In the genomic region with DNA sequence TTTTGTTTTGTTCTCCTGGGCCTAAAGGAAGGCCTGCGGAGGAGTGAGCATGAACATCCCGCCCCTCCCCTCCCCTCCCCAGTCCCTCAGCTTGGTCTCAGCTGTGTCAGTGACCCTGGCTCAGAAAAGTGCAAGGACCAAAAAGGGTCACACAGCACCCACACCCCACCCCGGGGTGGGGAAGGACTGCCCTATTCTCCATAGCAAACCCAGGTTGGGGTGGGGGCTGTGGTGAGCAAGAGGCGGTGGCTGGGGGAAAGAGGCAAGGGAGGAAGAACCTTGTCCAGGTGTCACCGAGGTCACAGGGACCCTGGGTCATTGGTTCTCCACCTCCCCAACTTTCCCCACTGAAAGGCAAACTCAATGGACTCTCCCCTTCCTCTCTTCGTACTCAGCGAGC, we compare ENCODE assay signal across 20 cellular contexts. TPM values are rescaled to one million over a fixed set of nuclear protein-coding genes. Genes with fewer than 3 reads are reported as not detected.
DNase-seq lines count a peak whose midpoint lies in the region; ATAC-seq and TF ChIP-seq lines count a peak whose summit lies in the region.
"Had no signal": no experiment of that assay in that cellular context is flagged by ENCODE, and none has a peak within 500 bp of the region (broad histone marks: within the 10 kb centered on the region; RNA-seq: fewer than 3 reads in every experiment).

No MANE protein-coding gene starts in this region.

- H2BK15ac ChIP-seq in neuronal stem cell (ENCODE audit: low read length), result no peak overlapping the region

- H3K36me3 Mint-ChIP-seq in activated T-helper 17 cell treated with anti-CD3 and anti-CD28 coated beads, Interleukin-2, amount 50 U/mL, for 72 hours (ENCODE audit: low read depth), result peaks cover 12% of the 10 kb centered on the region
- H3K36me3 Mint-ChIP-seq in activated naive CD4-positive, alpha-beta T cell treated with anti-CD3 and anti-CD28 coated beads for 36 hours (ENCODE audit: low read depth), result no peaks in the 10 kb centered on the region

- peaks cover 39% of the 10 kb centered on the region for H3K27me3 Mint-ChIP-seq in activated T-helper 17 cell treated with anti-CD3 and anti-CD28 coated beads, Interleukin-2, amount 50 U/mL, for 72 hours
- peaks cover 69% of the 10 kb centered on the region for H3K27me3 Mint-ChIP-seq in activated naive CD4-positive, alpha-beta T cell treated with anti-CD3 and anti-CD28 coated beads for 36 hours (ENCODE audit: low read depth)

- no peak overlapping the region for H3K14ac ChIP-seq in neuronal stem cell (ENCODE audit: low read length)

- no peak overlapping the region for H3K23ac ChIP-seq in neuronal stem cell (ENCODE audit: low read depth, low read length, poor library complexity)

- peaks cover 6% of the 10 kb centered on the region for H3K4me1 Mint-ChIP-seq in activated T-helper 17 cell treated with anti-CD3 and anti-CD28 coated beads, Interleukin-2, amount 50 U/mL, for 72 hours
- H3K4me1 Mint-ChIP-seq in activated naive CD4-positive, alpha-beta T cell treated with anti-CD3 and anti-CD28 coated beads for 36 hours (ENCODE audit: low read depth), result peaks cover 22% of the 10 kb centered on the region

- H3K4me3 Mint-ChIP-seq in activated T-helper 17 cell treated with anti-CD3 and anti-CD28 coated beads, Interleukin-2, amount 50 U/mL, for 72 hours, result peak overlapping the region; percentile 81
- H3K4me3 Mint-ChIP-seq in activated naive CD4-positive, alpha-beta T cell treated with anti-CD3 and anti-CD28 coated beads for 36 hours, result no peak overlapping the region

- no peaks in the 10 kb centered on the region for H3K36me3 ChIP-seq in hepatocyte (replicated peaks; ENCODE audit: insufficient read depth, low read depth)
- H3K36me3 ChIP-seq in neuronal stem cell (replicated peaks in 1 of 2; ENCODE audit: control insufficient read depth in 2 of 2, insufficient read depth in 2 of 2, low read length in 2 of 2), result no peaks in the 10 kb centered on the region
- H3K36me3 ChIP-seq in vagina, result no peaks in the 10 kb centered on the region
- H3K36me3 ChIP-seq: SJSA1 had no signal

- no peaks in the 10 kb centered on the region for H3K79me2 ChIP-seq in hepatocyte

- H3K79me1 ChIP-seq in neuronal stem cell (ENCODE audit: low read depth, low read length), result no peaks in the 10 kb centered on the region

- H3K18ac ChIP-seq in neuronal stem cell (ENCODE audit: low read length), result peak overlapping the region; percentile 76

- H3K9me2 ChIP-seq in hepatocyte (replicated peaks; ENCODE audit: insufficient read depth), result no peaks in the 10 kb centered on the region

- no peak overlapping the region for H4K8ac ChIP-seq in neuronal stem cell (ENCODE audit: low read depth, low read length)

- WGBS in hepatocyte (ENCODE audit: low lambda C conversion rate, missing lambda C conversion rate), result 89% methylated on average over 7 of the region's 7 CpGs
- no CpG with 5 or more reads among the region's 7 CpGs for WGBS in neuronal stem cell (ENCODE audit: extremely low coverage in 2 of 2, insufficient read length in 2 of 2, insufficient replicate concordance in 1 of 2), 2 donors

- H2AK5ac ChIP-seq in neuronal stem cell (ENCODE audit: low read depth, low read length), result peak overlapping the region; percentile 8

- TF ChIP-seq POLR2A in vagina (IDR thresholded peaks at IDR 0.05), result no peak

- DNase-seq in hepatocyte (ENCODE audit: low spot score) (no peak), neuronal stem cell (ENCODE audit: low spot score) (no peak), vagina (ENCODE audit: extremely low spot score in 2 of 2) (no peak), D341Med (ENCODE audit: low spot score) (no peak)
- DNase-seq in activated naive CD4-positive, alpha-beta T cell treated with anti-CD3 and anti-CD28 coated beads for 36 hours, result no peak
- DNase-seq: AML-193, GDM1, GOT3, MM.1S, NCI-H1092, NCI-H146, NCI-H2029 treated with DMSO at 0.1 percent for 48 hours, NCI-H2171, NCI-H526, PC-3 had no signal

- H2BK120ac ChIP-seq in neuronal stem cell (ENCODE audit: low read depth, low read length), result no peak overlapping the region

- peak overlapping the region; percentile 93 for H3K4me2 ChIP-seq in hepatocyte
- no peak overlapping the region for H3K4me2 ChIP-seq in neuronal stem cell (ENCODE audit: insufficient read depth, low read length, poor library complexity, severe bottlenecking)

- intact Hi-C loops in vagina (cut with DNase I), result loop anchor here (10.0 kb wide), 1 partner anchor 357 kb away; no protein-coding TSS in a partner anchor
- intact Hi-C loops in activated naive CD4-positive, alpha-beta T cell treated with anti-CD3 and anti-CD28 coated beads for 36 hours (cut with micrococcal nuclease), result loop anchor here (10.0 kb wide), 1 partner anchor 187 kb away; no protein-coding TSS in a partner anchor

- H3K27ac Mint-ChIP-seq in activated T-helper 17 cell treated with anti-CD3 and anti-CD28 coated beads, Interleukin-2, amount 50 U/mL, for 72 hours, result no peak overlapping the region
- H3K27ac Mint-ChIP-seq in activated naive CD4-positive, alpha-beta T cell treated with anti-CD3 and anti-CD28 coated beads for 36 hours, result no peak overlapping the region
- H3K27ac Mint-ChIP-seq: CD14-positive monocyte had no signal

- H3K9ac ChIP-seq in neuronal stem cell (ENCODE audit: low read depth, low read length, poor library complexity), result no peak overlapping the region

- H3K9me3 ChIP-seq in hepatocyte (ENCODE audit: low read depth) (no peaks in the 10 kb centered on the region), neuronal stem cell (replicated peaks in 1 of 2; ENCODE audit: control insufficient read depth in 2 of 2, insufficient read depth in 1 of 2, low read depth in 1 of 2, low read length in 2 of 2) (no peaks in the 10 kb centered on the region), vagina (no peaks in the 10 kb centered on the region)
- H3K9me3 ChIP-seq: SJSA1 had no signal

- H4K20me1 ChIP-seq in hepatocyte (ENCODE audit: insufficient read depth, poor library complexity, severe bottlenecking), result no peaks in the 10 kb centered on the region

- ATAC-seq in activated T-helper 17 cell treated with anti-CD3 and anti-CD28 coated beads, Interleukin-2, amount 50 U/mL, for 72 hours (replicated peaks), result no peak
- no peak for ATAC-seq in GM18870 (IDR thresholded peaks at IDR 0.05; ENCODE audit: unreplicated experiment)
- ATAC-seq: PC-3 had no signal

- H3K4me3 ChIP-seq in hepatocyte (no peak overlapping the region), neuronal stem cell (ENCODE audit: low read length in 2 of 2) (no peak overlapping the region), vagina (no peak overlapping the region)
- H3K4me3 ChIP-seq: SJSA1 had no signal

- H3K4ac ChIP-seq in neuronal stem cell (ENCODE audit: low read length), result no peak overlapping the region

- H2AFZ ChIP-seq in hepatocyte (no peak overlapping the region), neuronal stem cell (ENCODE audit: low read length) (no peak overlapping the region)

- H3K4me1 ChIP-seq in hepatocyte (ENCODE audit: insufficient read depth) (peaks cover 26% of the 10 kb centered on the region), neuronal stem cell (ENCODE audit: control insufficient read depth in 2 of 2, insufficient read depth in 1 of 2, low read depth in 1 of 2, low read length in 2 of 2) (peaks cover 7 to 21% of the 10 kb centered on the region in 2 donors), vagina (peaks cover 31% of the 10 kb centered on the region)
- H3K4me1 ChIP-seq: SJSA1 had no signal

- peaks cover 47% of the 10 kb centered on the region for H3K27me3 ChIP-seq in hepatocyte
- H3K27me3 ChIP-seq in neuronal stem cell (ENCODE audit: control insufficient read depth in 3 of 3, insufficient read depth in 3 of 3, low read depth in 1 of 3, low read length in 3 of 3), result peaks cover 35 to 87% (median 71%) of the 10 kb centered on the region in 3 experiments
- no peaks in the 10 kb centered on the region for H3K27me3 ChIP-seq in vagina
- H3K27me3 ChIP-seq: SJSA1 had no signal

- CTCF ChIA-PET in activated naive CD4-positive, alpha-beta T cell treated with anti-CD3 and anti-CD28 coated beads for 36 hours (lab: Charles Lee), result no interaction called here

- no peaks in the 10 kb centered on the region for H3K9me3 Mint-ChIP-seq in activated T-helper 17 cell treated with anti-CD3 and anti-CD28 coated beads, Interleukin-2, amount 50 U/mL, for 72 hours
- no peaks in the 10 kb centered on the region for H3K9me3 Mint-ChIP-seq in activated naive CD4-positive, alpha-beta T cell treated with anti-CD3 and anti-CD28 coated beads for 36 hours

- H4K91ac ChIP-seq in neuronal stem cell (ENCODE audit: low read depth, low read length, poor library complexity), result no peak overlapping the region

- H3K27ac ChIP-seq in hepatocyte (no peak overlapping the region), neuronal stem cell (replicated peaks; ENCODE audit: low read length) (no peak overlapping the region), vagina (peak overlapping the region; percentile 80)
- H3K27ac ChIP-seq: RWPE1, SJSA1 had no signal

- H2BK5ac ChIP-seq in neuronal stem cell (ENCODE audit: low read length), result no peak overlapping the region

- H2BK12ac ChIP-seq in neuronal stem cell (ENCODE audit: low read length), result no peak overlapping the region

- TF ChIP-seq CTCF in hepatocyte (IDR thresholded peaks at IDR 0.05; ENCODE audit: poor library complexity) (no peak), vagina (IDR thresholded peaks at IDR 0.05) (no peak)

RNA-seq across cellular contexts. Expression of a gene that starts 7.6 kb away (rescaled TPM):
- total RNA-seq in activated T-helper 17 cell treated with anti-CD3 and anti-CD28 coated beads, Interleukin-2, amount 50 U/mL, for 72 hours, result not detected
- 25.4 and 25.7 TPM in 2 replicates for total RNA-seq in hepatocyte
- polyA plus RNA-seq in hepatocyte, result 22.9 and 30.4 TPM in 2 replicates
- 1.6 TPM for polyA plus RNA-seq in neuronal stem cell (2013, experiment 1 of 2)
- polyA plus RNA-seq in neuronal stem cell (2013, experiment 2 of 2), result 1.8 TPM
- 31.4 TPM for total RNA-seq in vagina
- not detected for total RNA-seq in activated naive CD4-positive, alpha-beta T cell treated with anti-CD3 and anti-CD28 coated beads for 36 hours
- polyA plus RNA-seq: CD14-positive monocyte had no signal

Comparison
In these comparisons a context has a peak if more than half of its experiments do, and no peak if none do; other contexts are left out.
1. RNA of a gene that starts 7.6 kb away (total RNA-seq): 31.4 TPM in vagina (single experiment) and 25.4 to 25.7 TPM in hepatocyte; not detected in activated naive CD4-positive, alpha-beta T cell treated with anti-CD3 and anti-CD28 coated beads for 36 hours and not detected in activated T-helper 17 cell treated with anti-CD3 and anti-CD28 coated beads, Interleukin-2, amount 50 U/mL, for 72 hours; every median in the first group is over 10 times any median in the second.